In genomic region chr9:35350212-35350611, GRCh38 we compare ENCODE assay signal across 19 cellular contexts.
DNase-seq lines count a peak whose midpoint lies in the region; ATAC-seq and TF ChIP-seq lines count a peak whose summit lies in the region.
"Had no signal": no experiment of that assay in that cellular context is flagged by ENCODE, and none has a peak within 500 bp of the region (broad histone marks: within the 10 kb centered on the region; RNA-seq: fewer than 3 reads in every experiment).

No MANE protein-coding gene starts in this region.

- H3K9me3 Mint-ChIP-seq in progenitor cell of endocrine pancreas (ENCODE audit: low read depth): no peaks in the 10 kb centered on the region
- H3K9me3 Mint-ChIP-seq: activated naive CD4-positive, alpha-beta T cell treated with anti-CD3 and anti-CD28 coated beads, Interleukin-2, amount 10 ng/mL, durations not matched to agents 7 days and 5 days; mesothelial cell of epicardium; nephron progenitor cell had no signal

- no peak for TF ChIP-seq CTCF in VCaP (conservative IDR thresholded peaks at IDR 0.05)
- TF ChIP-seq CTCF in progenitor cell of endocrine pancreas (IDR thresholded peaks at IDR 0.05; ENCODE audit: unreplicated experiment): no peak

- no peaks in the 10 kb centered on the region for H3K27me3 Mint-ChIP-seq in progenitor cell of endocrine pancreas
- H3K27me3 Mint-ChIP-seq: activated naive CD4-positive, alpha-beta T cell treated with anti-CD3 and anti-CD28 coated beads, Interleukin-2, amount 10 ng/mL, durations not matched to agents 7 days and 5 days had no signal

- H3K4me3 Mint-ChIP-seq in progenitor cell of endocrine pancreas (ENCODE audit: low read depth): no peak overlapping the region
- H3K4me3 Mint-ChIP-seq: activated naive CD4-positive, alpha-beta T cell treated with anti-CD3 and anti-CD28 coated beads, Interleukin-2, amount 10 ng/mL, durations not matched to agents 7 days and 5 days; mesothelial cell of epicardium; nephron progenitor cell had no signal

- H3K36me3 Mint-ChIP-seq in progenitor cell of endocrine pancreas (ENCODE audit: insufficient read depth): peaks cover 3% of the 10 kb centered on the region
- H3K36me3 Mint-ChIP-seq: activated naive CD4-positive, alpha-beta T cell treated with anti-CD3 and anti-CD28 coated beads, Interleukin-2, amount 10 ng/mL, durations not matched to agents 7 days and 5 days; mesothelial cell of epicardium had no signal

- peak overlapping the region; percentile 11 for H3K27ac Mint-ChIP-seq in progenitor cell of endocrine pancreas
- H3K27ac Mint-ChIP-seq: activated naive CD4-positive, alpha-beta T cell treated with anti-CD3 and anti-CD28 coated beads, Interleukin-2, amount 10 ng/mL, durations not matched to agents 7 days and 5 days; mesothelial cell of epicardium; nephron progenitor cell had no signal

- peak overlapping the region; percentile 67 for H3K27ac ChIP-seq in VCaP
- H3K27ac ChIP-seq: epithelial cell of prostate, KMS-11, Peyer's patch had no signal

- DNase-seq in C1 segment of cervical spinal cord (lab: John Stamatoyannopoulos, UW) (peak in 11 of 14 donors; percentile 2 to 50 (median 31)), head of caudate nucleus (peak in 39 of 42 donors; percentile 2 to 84 (median 52)), progenitor cell of endocrine pancreas (ENCODE audit: low spot score, unreplicated experiment) (no peak), NCI-H2227 (lab: John Stamatoyannopoulos, UW; ENCODE audit: unreplicated experiment) (no peak), NCI-H1694 (lab: John Stamatoyannopoulos, UW) (no peak)
- DNase-seq in activated naive CD4-positive, alpha-beta T cell (lab: John Stamatoyannopoulos, UW): no peak
- DNase-seq: activated naive CD4-positive, alpha-beta T cell treated with anti-CD3 and anti-CD28 coated beads, Interleukin-2, amount 10 ng/mL, durations not matched to agents 7 days and 5 days; DMS79 treated with DMSO at 0.1 percent for 48 hours; NCI-H1105; NCI-H69; nephron progenitor cell; Peyer's patch; stimulated activated naive CD4-positive, alpha-beta T cell treated with Interleukin-2 at 50 U/mL for 16 hours; SW 1271 had no signal

- ATAC-seq in GM21526 (IDR thresholded peaks at IDR 0.05; ENCODE audit: low FRiP score, unreplicated experiment): no peak

- H3K4me1 Mint-ChIP-seq in progenitor cell of endocrine pancreas (ENCODE audit: low read depth): no peaks in the 10 kb centered on the region
- H3K4me1 Mint-ChIP-seq: activated naive CD4-positive, alpha-beta T cell treated with anti-CD3 and anti-CD28 coated beads, Interleukin-2, amount 10 ng/mL, durations not matched to agents 7 days and 5 days; nephron progenitor cell had no signal

- intact Hi-C loops in head of caudate nucleus (cut with DNase I): no loop called here

Comparison
In these comparisons a context has a peak if more than half of its experiments do, and no peak if none do; other contexts are left out.
1. DNase-seq: peak in C1 segment of cervical spinal cord (11 of 14) and head of caudate nucleus (39 of 42); none in progenitor cell of endocrine pancreas (single experiment), activated naive CD4-positive, alpha-beta T cell (0 of 4), NCI-H2227 (single experiment) and NCI-H1694 (single experiment).